In the genomic region with DNA sequence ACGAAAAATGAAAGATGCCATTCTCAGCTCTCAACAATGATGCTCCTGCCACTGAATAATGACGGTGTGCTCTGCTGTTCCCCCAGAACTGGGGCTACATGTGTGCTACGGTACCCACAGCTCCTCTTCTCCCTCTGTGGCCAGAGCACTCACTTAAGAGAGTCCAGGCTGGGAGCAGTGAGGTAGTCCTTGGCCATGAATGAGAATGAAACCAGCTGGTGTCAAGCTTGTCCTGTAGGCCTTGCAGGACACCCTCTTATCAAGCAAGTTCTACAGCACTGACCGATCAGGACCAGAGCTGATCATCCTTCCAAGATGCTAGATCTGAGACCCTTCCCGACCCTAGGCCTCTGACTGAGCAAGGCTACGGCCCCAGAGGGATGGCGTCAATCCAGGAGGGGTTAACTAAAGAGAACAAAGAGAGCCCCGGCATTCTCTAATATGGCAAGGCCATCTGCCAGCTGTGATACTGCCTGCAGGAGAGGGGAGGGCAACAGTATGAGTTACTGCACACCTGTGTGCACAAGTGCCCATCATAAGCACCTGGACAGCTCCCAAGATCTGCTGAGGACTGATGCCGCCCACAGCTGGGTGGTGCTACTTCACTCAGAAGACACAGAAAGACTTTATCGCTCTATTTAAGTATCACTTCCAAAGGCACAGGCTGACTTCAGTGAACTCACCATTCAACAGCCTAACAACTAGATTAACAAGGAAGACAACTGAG, we compare ENCODE assay signal across 1 cellular context.
A peak's percentile ranks its signal among the peaks of the same experiment; 100 is the strongest.
TF ChIP-seq lines count a peak whose summit lies in the region.

No MANE protein-coding gene starts in this region.

TF ChIP-seq in Ishikawa, 13 proteins besides CTCF, POLR2A, EP300 and RAD21 (continued from another document):
- TF ChIP-seq, protein P1, sequence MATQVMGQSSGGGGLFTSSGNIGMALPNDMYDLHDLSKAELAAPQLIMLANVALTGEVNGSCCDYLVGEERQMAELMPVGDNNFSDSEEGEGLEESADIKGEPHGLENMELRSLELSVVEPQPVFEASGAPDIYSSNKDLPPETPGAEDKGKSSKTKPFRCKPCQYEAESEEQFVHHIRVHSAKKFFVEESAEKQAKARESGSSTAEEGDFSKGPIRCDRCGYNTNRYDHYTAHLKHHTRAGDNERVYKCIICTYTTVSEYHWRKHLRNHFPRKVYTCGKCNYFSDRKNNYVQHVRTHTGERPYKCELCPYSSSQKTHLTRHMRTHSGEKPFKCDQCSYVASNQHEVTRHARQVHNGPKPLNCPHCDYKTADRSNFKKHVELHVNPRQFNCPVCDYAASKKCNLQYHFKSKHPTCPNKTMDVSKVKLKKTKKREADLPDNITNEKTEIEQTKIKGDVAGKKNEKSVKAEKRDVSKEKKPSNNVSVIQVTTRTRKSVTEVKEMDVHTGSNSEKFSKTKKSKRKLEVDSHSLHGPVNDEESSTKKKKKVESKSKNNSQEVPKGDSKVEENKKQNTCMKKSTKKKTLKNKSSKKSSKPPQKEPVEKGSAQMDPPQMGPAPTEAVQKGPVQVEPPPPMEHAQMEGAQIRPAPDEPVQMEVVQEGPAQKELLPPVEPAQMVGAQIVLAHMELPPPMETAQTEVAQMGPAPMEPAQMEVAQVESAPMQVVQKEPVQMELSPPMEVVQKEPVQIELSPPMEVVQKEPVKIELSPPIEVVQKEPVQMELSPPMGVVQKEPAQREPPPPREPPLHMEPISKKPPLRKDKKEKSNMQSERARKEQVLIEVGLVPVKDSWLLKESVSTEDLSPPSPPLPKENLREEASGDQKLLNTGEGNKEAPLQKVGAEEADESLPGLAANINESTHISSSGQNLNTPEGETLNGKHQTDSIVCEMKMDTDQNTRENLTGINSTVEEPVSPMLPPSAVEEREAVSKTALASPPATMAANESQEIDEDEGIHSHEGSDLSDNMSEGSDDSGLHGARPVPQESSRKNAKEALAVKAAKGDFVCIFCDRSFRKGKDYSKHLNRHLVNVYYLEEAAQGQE (IDR thresholded peaks at IDR 0.05; ENCODE audit: low read depth) = peak; percentile 72
